25 cellular contexts compared by ENCODE assay signal in the genomic region with DNA sequence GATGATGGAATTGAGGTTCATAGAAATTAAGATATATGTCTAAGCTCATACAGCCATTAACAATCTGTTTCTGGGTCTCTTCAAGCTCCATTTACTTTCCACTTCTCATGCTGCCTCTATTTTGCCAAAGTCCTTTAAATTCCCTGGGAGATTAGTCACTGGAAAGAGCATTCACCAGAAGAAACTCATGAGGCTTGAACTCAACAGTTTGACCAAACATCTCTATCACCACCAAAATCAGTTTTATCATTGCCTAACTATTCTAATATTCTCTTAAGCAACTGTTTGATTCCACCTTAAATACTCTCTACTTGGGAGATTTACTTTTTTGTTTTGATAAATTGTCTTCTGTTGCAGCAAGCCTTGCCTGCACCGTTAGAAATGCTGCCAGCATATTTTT.
DNase-seq lines count a peak whose midpoint lies in the region; ATAC-seq and TF ChIP-seq lines count a peak whose summit lies in the region.
"Had no signal": no experiment of that assay in that cellular context is flagged by ENCODE, and none has a peak within 500 bp of the region (broad histone marks: within the 10 kb centered on the region; RNA-seq: fewer than 3 reads in every experiment).

No MANE protein-coding gene starts in this region.

- H3K27ac Mint-ChIP-seq in activated CD4-positive, alpha-beta T cell treated with anti-CD3 and anti-CD28 coated beads for 36 hours = no peak overlapping the region
- H3K27ac Mint-ChIP-seq: mesothelial cell of epicardium; naive thymus-derived CD4-positive, alpha-beta T cell; stimulated activated memory B cell treated with anti-CD40 and anti-IgM and Interleukin-4, amounts not matched to agents 10 μg/mL and 1 μg/mL and 100 μg/mL, for 72 hours; T-cell had no signal

- peak overlapping the region; percentile 1 for H2AFZ ChIP-seq in ACC112 (ENCODE audit: low read length, unreplicated experiment)
- H2AFZ ChIP-seq: hepatocyte had no signal

- H3K4me3 ChIP-seq in ACC112 (ENCODE audit: low read depth, low read length) (no peak overlapping the region), foreskin fibroblast (ENCODE audit: low read depth in 1 of 2, low read length in 2 of 2) (no peak overlapping the region), MG63 (no peak overlapping the region)
- H3K4me3 ChIP-seq: adrenal gland, dorsolateral prefrontal cortex, hepatocyte, suprapubic skin had no signal

- H3K4me1 Mint-ChIP-seq in activated CD4-positive, alpha-beta T cell treated with anti-CD3 and anti-CD28 coated beads for 36 hours = no peaks in the 10 kb centered on the region
- H3K4me1 Mint-ChIP-seq: central memory CD8-positive, alpha-beta T cell; mesothelial cell of epicardium; naive thymus-derived CD4-positive, alpha-beta T cell; stimulated activated memory B cell treated with anti-CD40 and anti-IgM and Interleukin-4, amounts not matched to agents 10 μg/mL and 1 μg/mL and 100 μg/mL, for 72 hours; T-cell had no signal

- CTCF ChIA-PET in activated CD4-positive, alpha-beta T cell treated with anti-CD3 and anti-CD28 coated beads for 36 hours (lab: Charles Lee) = no interaction called here

- H3K9me3 ChIP-seq in MG63 = no peaks in the 10 kb centered on the region
- H3K9me3 ChIP-seq: adrenal gland, suprapubic skin had no signal

- H3K4me1 ChIP-seq in ACC112 (ENCODE audit: control insufficient read depth, insufficient read depth, low read length, unreplicated experiment) = peaks cover 8% of the 10 kb centered on the region
- H3K4me1 ChIP-seq: adrenal gland, foreskin keratinocyte, suprapubic skin had no signal

- DNase-seq in GM03348 (ENCODE audit: low spot score) = peak; percentile 55
- peak; percentile 60 for DNase-seq in amniotic epithelial cell (ENCODE audit: low read depth)
- peak; percentile 34 to 51 for DNase-seq in foreskin fibroblast
- DNase-seq in MG63 = no peak
- no peak for DNase-seq in activated CD4-positive, alpha-beta T cell treated with anti-CD3 and anti-CD28 coated beads for 36 hours
- DNase-seq: activated T-cell treated with anti-CD3 and anti-CD28 coated beads, Interleukin-2, amount 50 U/mL, for 1 hour; adrenal gland; dorsolateral prefrontal cortex; left ventricle myocardium superior; naive thymus-derived CD4-positive, alpha-beta T cell; NCI-H2171; NCI-H524; NK-92 treated with Interleukin-12 subunit alpha and Interleukin-12 subunit beta, amount 100 ng/mL, for 24 hours; T-cell had no signal

- H3K27me3 ChIP-seq in ACC112 (ENCODE audit: insufficient read depth, low read length) (no peaks in the 10 kb centered on the region), MG63 (no peaks in the 10 kb centered on the region)
- H3K27me3 ChIP-seq: adrenal gland, dorsolateral prefrontal cortex, foreskin keratinocyte, hepatocyte, suprapubic skin had no signal

- no peak for ATAC-seq in esophagus mucosa
- no peak for ATAC-seq in activated CD4-positive, alpha-beta T cell treated with anti-CD3 and anti-CD28 coated beads for 36 hours
- no peak for ATAC-seq in HG03097 (IDR thresholded peaks at IDR 0.05; ENCODE audit: low FRiP score, unreplicated experiment)
- ATAC-seq: activated CD4-positive, CD25-positive, alpha-beta regulatory T cell treated with anti-CD3 and anti-CD28 coated beads, Interleukin-2, amount 50 U/mL, for 24 hours; foreskin keratinocyte; left ventricle myocardium superior; naive thymus-derived CD4-positive, alpha-beta T cell; stimulated activated memory B cell treated with anti-CD40 and anti-IgM and Interleukin-4, amounts not matched to agents 10 μg/mL and 1 μg/mL and 100 μg/mL, for 72 hours; T-cell had no signal

- H3K79me2 ChIP-seq in ACC112 (ENCODE audit: control insufficient read depth, insufficient read depth, low read length, unreplicated experiment) = no peaks in the 10 kb centered on the region
- H3K79me2 ChIP-seq: hepatocyte had no signal

- no peaks in the 10 kb centered on the region for H3K36me3 Mint-ChIP-seq in activated CD4-positive, alpha-beta T cell treated with anti-CD3 and anti-CD28 coated beads for 36 hours (ENCODE audit: low read depth)
- H3K36me3 Mint-ChIP-seq: mesothelial cell of epicardium; naive thymus-derived CD4-positive, alpha-beta T cell; stimulated activated memory B cell treated with anti-CD40 and anti-IgM and Interleukin-4, amounts not matched to agents 10 μg/mL and 1 μg/mL and 100 μg/mL, for 72 hours; T-cell had no signal

- peaks cover 5% of the 10 kb centered on the region for H3K9me3 Mint-ChIP-seq in activated CD4-positive, alpha-beta T cell treated with anti-CD3 and anti-CD28 coated beads for 36 hours (ENCODE audit: low read depth)
- H3K9me3 Mint-ChIP-seq: mesothelial cell of epicardium had no signal

- intact Hi-C loops in activated CD4-positive, alpha-beta T cell treated with anti-CD3 and anti-CD28 coated beads for 36 hours (cut with DNase I, micrococcal nuclease) = no loop called here

- no peaks in the 10 kb centered on the region for H3K36me3 ChIP-seq in ACC112 (ENCODE audit: insufficient read depth, low read length)
- no peaks in the 10 kb centered on the region for H3K36me3 ChIP-seq in MG63
- H3K36me3 ChIP-seq: adrenal gland, suprapubic skin had no signal

- POLR2A ChIA-PET in activated CD4-positive, alpha-beta T cell treated with anti-CD3 and anti-CD28 coated beads for 36 hours (lab: Charles Lee) = no interaction called here

- H3K27ac ChIP-seq in ACC112 (ENCODE audit: low read depth, low read length) = no peak overlapping the region
- H3K27ac ChIP-seq: adrenal gland, C4-2B, dorsolateral prefrontal cortex, foreskin keratinocyte, hepatocyte, suprapubic skin had no signal

- no peaks in the 10 kb centered on the region for H3K27me3 Mint-ChIP-seq in activated CD4-positive, alpha-beta T cell treated with anti-CD3 and anti-CD28 coated beads for 36 hours
- H3K27me3 Mint-ChIP-seq: central memory CD8-positive, alpha-beta T cell; naive thymus-derived CD4-positive, alpha-beta T cell; stimulated activated memory B cell treated with anti-CD40 and anti-IgM and Interleukin-4, amounts not matched to agents 10 μg/mL and 1 μg/mL and 100 μg/mL, for 72 hours; T-cell had no signal

- no peak for TF ChIP-seq CTCF in foreskin fibroblast (IDR thresholded peaks at IDR 0.05; ENCODE audit: low read depth, low read length)

- H3K4me3 Mint-ChIP-seq in activated CD4-positive, alpha-beta T cell treated with anti-CD3 and anti-CD28 coated beads for 36 hours = no peak overlapping the region
- H3K4me3 Mint-ChIP-seq: central memory CD8-positive, alpha-beta T cell; mesothelial cell of epicardium; naive thymus-derived CD4-positive, alpha-beta T cell; stimulated activated memory B cell treated with anti-CD40 and anti-IgM and Interleukin-4, amounts not matched to agents 10 μg/mL and 1 μg/mL and 100 μg/mL, for 72 hours; T-cell had no signal

Comparison
In these comparisons a context has a peak if more than half of its experiments do, and no peak if none do; other contexts are left out.
1. DNase-seq: peak in GM03348 (single experiment), amniotic epithelial cell (single experiment) and foreskin fibroblast (2 of 2); none in MG63 (single experiment) and activated CD4-positive, alpha-beta T cell treated with anti-CD3 and anti-CD28 coated beads for 36 hours (single experiment).